ENCODE assay signal across 20 cellular contexts in genomic region chr11:120178441-120179070, GRCh38. TPM values are rescaled to one million over a fixed set of nuclear protein-coding genes. Genes with fewer than 3 reads are reported as not detected.
DNase-seq lines count a peak whose midpoint lies in the region; ATAC-seq and TF ChIP-seq lines count a peak whose summit lies in the region.
"Had no signal": no experiment of that assay in that cellular context is flagged by ENCODE, and none has a peak within 500 bp of the region (broad histone marks: within the 10 kb centered on the region; RNA-seq: fewer than 3 reads in every experiment).

No MANE protein-coding gene starts in this region.

- H3K36me3 ChIP-seq in adipocyte (ENCODE audit: control insufficient read depth, insufficient read depth, low read length, severe bottlenecking) (no peaks in the 10 kb centered on the region), tibial nerve (no peaks in the 10 kb centered on the region)
- H3K36me3 ChIP-seq: thyroid gland had no signal

- H3K4me3 ChIP-seq in adipocyte (ENCODE audit: low read length) = no peak overlapping the region
- no peak overlapping the region for H3K4me3 ChIP-seq in tibial nerve
- H3K4me3 ChIP-seq: A549, thyroid gland had no signal

- H3K27ac Mint-ChIP-seq in activated CD8-positive, alpha-beta memory T cell treated with anti-CD3 and anti-CD28 coated beads, Interleukin-2, amount 10 ng/mL, durations not matched to agents 7 days and 5 days = no peak overlapping the region
- no peak overlapping the region for H3K27ac Mint-ChIP-seq in activated naive CD4-positive, alpha-beta T cell treated with anti-CD3 and anti-CD28 coated beads, Interleukin-2, amount 50 U/mL, for 72 hours
- H3K27ac Mint-ChIP-seq: activated CD4-positive, alpha-beta memory T cell treated with anti-CD3 and anti-CD28 coated beads for 36 hours; CD4-positive, alpha-beta memory T cell; T-cell had no signal

- no peak for TF ChIP-seq CTCF in tibial nerve (IDR thresholded peaks at IDR 0.05)

- DNase-seq in activated CD8-positive, alpha-beta memory T cell treated with anti-CD3 and anti-CD28 coated beads, Interleukin-2, amount 10 ng/mL, durations not matched to agents 7 days and 5 days = peak; percentile 27
- DNase-seq in activated CD8-positive, alpha-beta memory T cell treated with anti-CD3 and anti-CD28 coated beads, Interleukin-2, amount 50 U/mL, for 48 hours = no peak
- DNase-seq in adipocyte (ENCODE audit: low read depth) = peak; percentile 48
- DNase-seq in islet precursor cell = peak; percentile 39
- peak in 1 of 2 donors; percentile 8 for DNase-seq in tibial nerve (ENCODE audit: low spot score in 2 of 2)
- no peak for DNase-seq in D341Med (ENCODE audit: low spot score)
- DNase-seq in activated effector memory CD4-positive, alpha-beta T cell treated with Interleukin-2 at 50 U/mL for 16 hours = no peak
- DNase-seq in activated naive CD4-positive, alpha-beta T cell treated with anti-CD3 and anti-CD28 coated beads, Interleukin-2, amount 50 U/mL, for 72 hours (ENCODE audit: low spot score in 2 of 2) = no peak
- DNase-seq: activated CD4-positive, alpha-beta memory T cell treated with anti-CD3 and anti-CD28 coated beads for 36 hours; activated effector memory CD4-positive, alpha-beta T cell treated with anti-CD3 and anti-CD28 coated beads, Interleukin-2, amount 50 U/mL, for 16 hours; CD4-positive, alpha-beta memory T cell; DMS79 treated with DMSO at 0.1 percent for 48 hours; NCI-H187; NCI-H446; NK-92 treated with Interleukin-12 subunit alpha and Interleukin-12 subunit beta, amount 100 ng/mL, for 24 hours; thyroid gland had no signal

- H3K27me3 ChIP-seq in adipocyte (replicated peaks; ENCODE audit: control insufficient read depth, insufficient read depth, low read length) (no peaks in the 10 kb centered on the region), tibial nerve (no peaks in the 10 kb centered on the region)
- H3K27me3 ChIP-seq: thyroid gland had no signal

- H3K36me3 Mint-ChIP-seq in activated CD8-positive, alpha-beta memory T cell treated with anti-CD3 and anti-CD28 coated beads, Interleukin-2, amount 10 ng/mL, durations not matched to agents 7 days and 5 days = no peaks in the 10 kb centered on the region
- H3K36me3 Mint-ChIP-seq in activated naive CD4-positive, alpha-beta T cell treated with anti-CD3 and anti-CD28 coated beads, Interleukin-2, amount 50 U/mL, for 72 hours = no peaks in the 10 kb centered on the region
- H3K36me3 Mint-ChIP-seq: activated CD4-positive, alpha-beta memory T cell treated with anti-CD3 and anti-CD28 coated beads for 36 hours; CD4-positive, alpha-beta memory T cell; T-cell had no signal

- WGBS in tibial nerve, 2 donors = 39 to 40% methylated on average over 6 of the region's 6 CpGs

- TF ChIP-seq POLR2A in tibial nerve (IDR thresholded peaks at IDR 0.05) = no peak

- peaks cover 36% of the 10 kb centered on the region for H3K27me3 Mint-ChIP-seq in activated CD8-positive, alpha-beta memory T cell treated with anti-CD3 and anti-CD28 coated beads, Interleukin-2, amount 10 ng/mL, durations not matched to agents 7 days and 5 days

- H3K4me1 ChIP-seq in adipocyte (ENCODE audit: control insufficient read depth, insufficient read depth, low read length) (peaks cover 45% of the 10 kb centered on the region), tibial nerve (peaks cover 0 to 72% (median 42%) of the 10 kb centered on the region in 4 donors)
- H3K4me1 ChIP-seq: A549 had no signal

- H3K4me3 Mint-ChIP-seq in activated CD8-positive, alpha-beta memory T cell treated with anti-CD3 and anti-CD28 coated beads, Interleukin-2, amount 10 ng/mL, durations not matched to agents 7 days and 5 days = no peak overlapping the region
- H3K4me3 Mint-ChIP-seq: activated CD4-positive, alpha-beta memory T cell treated with anti-CD3 and anti-CD28 coated beads for 36 hours; CD4-positive, alpha-beta memory T cell; T-cell had no signal

- no peak for ATAC-seq in activated CD8-positive, alpha-beta memory T cell treated with anti-CD3 and anti-CD28 coated beads, Interleukin-2, amount 10 ng/mL, durations not matched to agents 7 days and 5 days
- ATAC-seq in activated naive CD4-positive, alpha-beta T cell treated with anti-CD3 and anti-CD28 coated beads, Interleukin-2, amount 50 U/mL, for 72 hours = no peak
- ATAC-seq: A549, T-cell had no signal

- no peak for TF ChIP-seq EP300 in tibial nerve (IDR thresholded peaks at IDR 0.05)

- no peaks in the 10 kb centered on the region for H3K4me1 Mint-ChIP-seq in activated CD8-positive, alpha-beta memory T cell treated with anti-CD3 and anti-CD28 coated beads, Interleukin-2, amount 10 ng/mL, durations not matched to agents 7 days and 5 days
- H3K4me1 Mint-ChIP-seq: CD4-positive, alpha-beta memory T cell; T-cell had no signal

- CTCF ChIA-PET in activated CD8-positive, alpha-beta memory T cell treated with anti-CD3 and anti-CD28 coated beads, Interleukin-2, amount 10 ng/mL, durations not matched to agents 7 days and 5 days (lab: Charles Lee) = interaction anchor here (2.8 kb wide), 1 partner anchor 124 kb away, joined by 11 read pairs; no protein-coding TSS in a partner anchor

- H3K9ac ChIP-seq in adipocyte (ENCODE audit: low read length) = peak overlapping the region; percentile 13

- peak overlapping the region in 3 of 4 donors; percentile 35 to 89 (median 85) for H3K27ac ChIP-seq in tibial nerve
- H3K27ac ChIP-seq: A549, RWPE1, thyroid gland had no signal

- no peaks in the 10 kb centered on the region for H3K9me3 Mint-ChIP-seq in activated CD8-positive, alpha-beta memory T cell treated with anti-CD3 and anti-CD28 coated beads, Interleukin-2, amount 10 ng/mL, durations not matched to agents 7 days and 5 days (ENCODE audit: low read depth)
- H3K9me3 Mint-ChIP-seq in activated naive CD4-positive, alpha-beta T cell treated with anti-CD3 and anti-CD28 coated beads, Interleukin-2, amount 50 U/mL, for 72 hours = no peaks in the 10 kb centered on the region
- H3K9me3 Mint-ChIP-seq: activated CD4-positive, alpha-beta memory T cell treated with anti-CD3 and anti-CD28 coated beads for 36 hours; CD4-positive, alpha-beta memory T cell; T-cell had no signal

- no peaks in the 10 kb centered on the region for H3K9me3 ChIP-seq in adipocyte (ENCODE audit: control insufficient read depth, low read length)
- H3K9me3 ChIP-seq in tibial nerve = no peaks in the 10 kb centered on the region
- H3K9me3 ChIP-seq: A549, thyroid gland had no signal

RNA-seq across cellular contexts. Expression of gene OAF, which starts 32.3 kb away (rescaled TPM):
- 10 to 100 TPM in 1 of 2 experiments, 1 to 10 TPM in 1; 6.5 to 10.5 TPM for total RNA-seq in activated CD8-positive, alpha-beta memory T cell treated with anti-CD3 and anti-CD28 coated beads, Interleukin-2, amount 10 ng/mL, durations not matched to agents 7 days and 5 days
- total RNA-seq in tibial nerve = 100 to 1,000 TPM in 3 of 4 donors, 10 to 100 TPM in 1; 74.7 to 192 (median 124) TPM
- 1 to 10 TPM in 1 of 2 donors, under 1 TPM in 1; 0.57 to 2.3 TPM for total RNA-seq in activated naive CD4-positive, alpha-beta T cell treated with anti-CD3 and anti-CD28 coated beads, Interleukin-2, amount 50 U/mL, for 72 hours

RNA-seq across cellular contexts. Expression of gene TRIM29, which starts 40.6 kb away (rescaled TPM):
- not detected for total RNA-seq in activated CD8-positive, alpha-beta memory T cell treated with anti-CD3 and anti-CD28 coated beads, Interleukin-2, amount 10 ng/mL, durations not matched to agents 7 days and 5 days
- total RNA-seq in tibial nerve = 10 to 100 TPM in 3 of 4 donors, 1 to 10 TPM in 1; 2.4 to 64.9 (median 40.7) TPM
- total RNA-seq in activated naive CD4-positive, alpha-beta T cell treated with anti-CD3 and anti-CD28 coated beads, Interleukin-2, amount 50 U/mL, for 72 hours = not detected
- total RNA-seq: activated CD4-positive, alpha-beta memory T cell treated with anti-CD3 and anti-CD28 coated beads for 36 hours; CD4-positive, alpha-beta memory T cell; endothelial cell of umbilical vein; T-cell had no signal

Comparison
In these comparisons a context has a peak if more than half of its experiments do, and no peak if none do; other contexts are left out.
1. DNase-seq: peak in activated CD8-positive, alpha-beta memory T cell treated with anti-CD3 and anti-CD28 coated beads, Interleukin-2, amount 10 ng/mL, durations not matched to agents 7 days and 5 days (single experiment), adipocyte (single experiment) and islet precursor cell (single experiment); none in activated CD8-positive, alpha-beta memory T cell treated with anti-CD3 and anti-CD28 coated beads, Interleukin-2, amount 50 U/mL, for 48 hours (single experiment), D341Med (single experiment), activated effector memory CD4-positive, alpha-beta T cell treated with Interleukin-2 at 50 U/mL for 16 hours (single experiment) and activated naive CD4-positive, alpha-beta T cell treated with anti-CD3 and anti-CD28 coated beads, Interleukin-2, amount 50 U/mL, for 72 hours (0 of 2).
2. RNA of gene OAF, which starts 32.3 kb away (total RNA-seq): 74.7 to 192 TPM in tibial nerve; 6.5 to 10.5 TPM in activated CD8-positive, alpha-beta memory T cell treated with anti-CD3 and anti-CD28 coated beads, Interleukin-2, amount 10 ng/mL, durations not matched to agents 7 days and 5 days and 0.57 to 2.3 TPM in activated naive CD4-positive, alpha-beta T cell treated with anti-CD3 and anti-CD28 coated beads, Interleukin-2, amount 50 U/mL, for 72 hours; every median in the first group is over 4 times any median in the second.